Comparison of ENCODE assay signal across 9 cellular contexts in genomic region chr1:150233359-150234308, GRCh38. TPM values are rescaled to one million over a fixed set of nuclear protein-coding genes. Genes with fewer than 3 reads are reported as not detected.
DNase-seq lines count a peak whose midpoint lies in the region; ATAC-seq and TF ChIP-seq lines count a peak whose summit lies in the region.
"Had no signal": no experiment of that assay in that cellular context is flagged by ENCODE, and none has a peak within 500 bp of the region (broad histone marks: within the 10 kb centered on the region; RNA-seq: fewer than 3 reads in every experiment).

No MANE protein-coding gene starts in this region.

- H3K4me2 ChIP-seq in SK-N-SH, result peak overlapping the region; percentile 92

- H2AFZ ChIP-seq in SK-N-SH (ENCODE audit: low read depth), result peak overlapping the region; percentile 33

- DNase-seq in SK-N-SH, result no peak
- DNase-seq in Panc1 (ENCODE audit: low read depth, low spot score), result peak; percentile 25
- DNase-seq in cardiac fibroblast (ENCODE audit: low read depth in 2 of 2), result peak; percentile 43 to 51
- DNase-seq in H4 (ENCODE audit: low spot score), result no peak

- peak overlapping the region; percentile 69 to 78 for H3K4me3 ChIP-seq in SK-N-SH (ENCODE audit: low read depth in 2 of 2, low read length in 1 of 2)
- peak overlapping the region; percentile 78 to 90 for H3K4me3 ChIP-seq in Panc1 (ENCODE audit: low read depth in 2 of 2, low read length in 2 of 2)
- peak overlapping the region; percentile 84 to 86 for H3K4me3 ChIP-seq in cardiac fibroblast (replicated peaks in 1 of 2; ENCODE audit: low read depth in 2 of 2, low read length in 2 of 2)
- H3K4me3 ChIP-seq in mononuclear cell (ENCODE audit: low read length), result peak overlapping the region; percentile 97
- H3K4me3 ChIP-seq in thymus (ENCODE audit: low read length), result peak overlapping the region; percentile 94

- H3K27me3 ChIP-seq in SK-N-SH (ENCODE audit: insufficient read depth) (no peaks in the 10 kb centered on the region), Panc1 (ENCODE audit: control insufficient read depth, insufficient read depth, low read length) (no peaks in the 10 kb centered on the region), mononuclear cell (ENCODE audit: insufficient read depth, low read length) (no peaks in the 10 kb centered on the region), thymus (ENCODE audit: control insufficient read depth, insufficient read depth) (no peaks in the 10 kb centered on the region)

- CTCF ChIA-PET in SK-N-SH (lab: Yijun Ruan, JAX), result interaction anchor here (0.9 to 2.4 kb wide), 4 partner anchors 13 to 22 kb away, joined by 3 to 8 read pairs (median 3); no protein-coding TSS in a partner anchor
- CTCF ChIA-PET in Panc1 (lab: Charles Lee), result no interaction called here

- 25% methylated on average over 15 of the region's 15 CpGs for WGBS in SK-N-SH (ENCODE audit: low lambda C conversion rate)
- 33% methylated on average over 15 of the region's 15 CpGs for WGBS in thymus

- no peaks in the 10 kb centered on the region for H4K20me1 ChIP-seq in SK-N-SH (ENCODE audit: insufficient read depth)

- TF ChIP-seq CTCF in SK-N-SH (IDR thresholded peaks at IDR 0.05) (no peak), Panc1 (IDR thresholded peaks at IDR 0.05) (no peak), cardiac fibroblast (IDR thresholded peaks at IDR 0.05; ENCODE audit: low read depth, low read length) (no peak)

- in situ Hi-C loops in Panc1 (cut with HindIII; ENCODE audit: low pct_unique_long_range_greater_than_20kb, low sequenced_read_pairs), result no loop called here

- H3K4me1 ChIP-seq in SK-N-SH (ENCODE audit: control insufficient read depth in 1 of 2, insufficient read depth in 2 of 2, low read depth in 1 of 2, low read length in 1 of 2), result peaks cover 0 to 5% of the 10 kb centered on the region in 2 experiments; a peak in 2 of 4 replicates
- peaks cover 17% of the 10 kb centered on the region for H3K4me1 ChIP-seq in Panc1 (ENCODE audit: control insufficient read depth, insufficient read depth, low read length)
- H3K4me1 ChIP-seq in mononuclear cell (ENCODE audit: insufficient read depth, low read length), result peaks cover 25% of the 10 kb centered on the region
- peaks cover 6% of the 10 kb centered on the region for H3K4me1 ChIP-seq in thymus (ENCODE audit: control insufficient read depth, insufficient read depth, low read length)

- H3K36me3 ChIP-seq in SK-N-SH (replicated peaks in 1 of 2; ENCODE audit: control insufficient read depth in 1 of 2, insufficient read depth in 2 of 2, low read length in 1 of 2) (peaks cover 4 to 23% of the 10 kb centered on the region in 2 experiments), Panc1 (ENCODE audit: control insufficient read depth, insufficient read depth, low read length) (peaks cover 10% of the 10 kb centered on the region; the same call in 1 of the 2 replicates), thymus (ENCODE audit: control insufficient read depth, insufficient read depth) (peaks cover 4% of the 10 kb centered on the region)

- no peaks in the 10 kb centered on the region for H3K9me2 ChIP-seq in SK-N-SH

- peaks cover 26% of the 10 kb centered on the region for H3F3A ChIP-seq in SK-N-SH (replicated peaks; ENCODE audit: insufficient read depth)

- peaks cover 68% of the 10 kb centered on the region for H3K79me2 ChIP-seq in SK-N-SH (ENCODE audit: insufficient read depth)

- no TSS peak for BruUV-seq in Panc1 (replicated peaks; lab: Mats Ljungman, UMichigan)

- no peak for ATAC-seq in SK-N-SH treated with all-trans-retinoic acid at 6 μM for 48 hours
- no peak for ATAC-seq in Panc1
- ATAC-seq in HG02970 (IDR thresholded peaks at IDR 0.05; ENCODE audit: low FRiP score, unreplicated experiment), result no peak

- H3K9me3 ChIP-seq in SK-N-SH (no peaks in the 10 kb centered on the region), Panc1 (ENCODE audit: control insufficient read depth, insufficient read depth, low read depth, low read length) (no peaks in the 10 kb centered on the region), mononuclear cell (ENCODE audit: low read depth, low read length) (no peaks in the 10 kb centered on the region), thymus (ENCODE audit: control insufficient read depth) (no peaks in the 10 kb centered on the region)

- H3K9ac ChIP-seq in SK-N-SH, result peak overlapping the region; percentile 88

- intact Hi-C loops in Panc1 (cut with micrococcal nuclease; ENCODE audit: unreplicated experiment), result no loop called here

- TF ChIP-seq RAD21 in SK-N-SH (IDR thresholded peaks at IDR 0.05; ENCODE audit: low read length), result no peak

- POLR2A ChIA-PET in SK-N-SH (lab: Yijun Ruan, JAX), result interaction anchor here (0.7 kb wide), 2 partner anchors 18 to 346 kb away, joined by 3 to 4 read pairs; no protein-coding TSS in a partner anchor
- POLR2A ChIA-PET in Panc1 (lab: Charles Lee), result interaction anchor here (0.6 kb wide), 1 partner anchor 40 kb away, joined by 4 read pairs; no protein-coding TSS in a partner anchor

- TF ChIP-seq EP300 in SK-N-SH (IDR thresholded peaks at IDR 0.05; ENCODE audit: borderline replicate concordance in 1 of 2, low read depth in 1 of 2, low read length in 1 of 2), result no peak

- H3K27ac ChIP-seq in SK-N-SH (ENCODE audit: low read depth in 2 of 2, low read length in 1 of 2) (peak overlapping the region; percentile 81 to 91; a peak in 3 of 4 replicates), Panc1 (ENCODE audit: low read length) (peak overlapping the region; percentile 92), thymus (ENCODE audit: low read depth) (peak overlapping the region; percentile 98)

TF ChIP-seq in SK-N-SH, 30 proteins besides CTCF, POLR2A, EP300 and RAD21 (continues in another document):
- TF ChIP-seq ELF1 (IDR thresholded peaks at IDR 0.05) (no peak), ZBTB33 (IDR thresholded peaks at IDR 0.05; ENCODE audit: borderline replicate concordance, low read depth) (no peak)

TF ChIP-seq in SK-N-SH treated with all-trans-retinoic acid at 6 μM for 48 hours, 23 proteins besides CTCF, POLR2A, EP300 and RAD21 (continues in another document):
- no peak for TF ChIP-seq ZFP30 (CRISPR knock-in tag; IDR thresholded peaks at IDR 0.05)
- no peak for TF ChIP-seq POU6F1 (CRISPR knock-in tag; IDR thresholded peaks at IDR 0.05; ENCODE audit: borderline replicate concordance, low read depth)

RNA-seq across cellular contexts. Expression of gene ANP32E, which starts 2.3 kb away (rescaled TPM):
- polyA plus RNA-seq in SK-N-SH (2012; rRNA removed) (8.2 and 8.7 TPM in 2 replicates), thymus (44.5 TPM)
- 15.8 and 22.2 TPM in 2 replicates for polyA plus RNA-seq in SK-N-SH (2012; cell fraction: cytosol; rRNA removed)
- polyA plus RNA-seq in SK-N-SH (2012; cell fraction: nucleus; rRNA removed), result 0.87 and 2.7 TPM in 2 replicates
- total RNA-seq in Panc1 (2021; ENCODE audit: unreplicated experiment) (66.2 TPM), mononuclear cell (38.8 TPM)
- polyA plus RNA-seq in Panc1 (2012; ENCODE audit: insufficient read length), result 56.6 TPM
- 29.4 and 52.6 TPM in 2 replicates for total RNA-seq in H4 (2014; rRNA removed; shearing (Covaris generic))

RNA-seq across cellular contexts. Expression of gene CA14, which starts 23.9 kb away (rescaled TPM):
- polyA plus RNA-seq in SK-N-SH (2012; rRNA removed) (0.08 and 0.16 TPM in 2 replicates), thymus (0.14 TPM)
- polyA plus RNA-seq in SK-N-SH (2012; cell fraction: cytosol; rRNA removed), result 0.10 and 0.13 TPM in 2 replicates
- 0.07 and 0.15 TPM in 2 replicates for polyA plus RNA-seq in SK-N-SH (2012; cell fraction: nucleus; rRNA removed)
- total RNA-seq in Panc1 (2021; ENCODE audit: unreplicated experiment) (not detected), mononuclear cell (not detected)
- 0.17 TPM for polyA plus RNA-seq in Panc1 (2012; ENCODE audit: insufficient read length)
- total RNA-seq in H4 (2014; rRNA removed; shearing (Covaris generic)), result not detected in 2 replicates
- total RNA-seq: Daoy had no signal

RNA-seq across cellular contexts. Expression of gene APH1A, which starts 35.2 kb away (rescaled TPM):
- polyA plus RNA-seq in SK-N-SH (2012; rRNA removed) (175 and 232 TPM in 2 replicates), thymus (102 TPM)
- polyA plus RNA-seq in SK-N-SH (2012; cell fraction: cytosol; rRNA removed), result 141 and 194 TPM in 2 replicates
- 83.8 and 134 TPM in 2 replicates for polyA plus RNA-seq in SK-N-SH (2012; cell fraction: nucleus; rRNA removed)
- total RNA-seq in Panc1 (2021; ENCODE audit: unreplicated experiment) (146 TPM), mononuclear cell (122 TPM)
- 147 TPM for polyA plus RNA-seq in Panc1 (2012; ENCODE audit: insufficient read length)
- 129 and 140 TPM in 2 replicates for total RNA-seq in H4 (2014; rRNA removed; shearing (Covaris generic))

RNA-seq across cellular contexts. Expression of gene C1orf54, which starts 39.0 kb away (rescaled TPM):
- 18.0 and 25.7 TPM in 2 replicates for polyA plus RNA-seq in SK-N-SH (2012; rRNA removed)
- polyA plus RNA-seq in SK-N-SH (2012; cell fraction: cytosol; rRNA removed), result 25.4 and 34.1 TPM in 2 replicates
- 5.4 and 9.7 TPM in 2 replicates for polyA plus RNA-seq in SK-N-SH (2012; cell fraction: nucleus; rRNA removed)
- 0.39 TPM for total RNA-seq in Panc1 (2021; ENCODE audit: unreplicated experiment)
- 1.1 TPM for polyA plus RNA-seq in Panc1 (2012; ENCODE audit: insufficient read length)
- total RNA-seq in mononuclear cell, result 13.9 TPM
- polyA plus RNA-seq in thymus, result 65.6 TPM
- total RNA-seq in H4 (2014; rRNA removed; shearing (Covaris generic)), result 4.4 and 6.7 TPM in 2 replicates

RNA-seq across cellular contexts. Expression of gene CIART, which starts 48.7 kb away (rescaled TPM):
- 3.2 and 4.4 TPM in 2 replicates for polyA plus RNA-seq in SK-N-SH (2012; rRNA removed)
- polyA plus RNA-seq in SK-N-SH (2012; cell fraction: cytosol; rRNA removed), result 1.6 and 2.3 TPM in 2 replicates
- 6.7 and 7.9 TPM in 2 replicates for polyA plus RNA-seq in SK-N-SH (2012; cell fraction: nucleus; rRNA removed)
- 3.4 TPM for total RNA-seq in Panc1 (2021; ENCODE audit: unreplicated experiment)
- polyA plus RNA-seq in Panc1 (2012; ENCODE audit: insufficient read length), result 4.9 TPM
- 1.2 TPM for total RNA-seq in mononuclear cell
- 3.1 TPM for polyA plus RNA-seq in thymus
- 8.6 and 15.6 TPM in 2 replicates for total RNA-seq in H4 (2014; rRNA removed; shearing (Covaris generic))
- total RNA-seq: Daoy had no signal

Comparison
In these comparisons a context has a peak if more than half of its experiments do, and no peak if none do; other contexts are left out.
1. DNase-seq: peak in Panc1 (single experiment) and cardiac fibroblast (2 of 2); none in SK-N-SH (single experiment) and H4 (single experiment).
2. Peak in every context shown above with its lines, with median percentiles within 50 percentile points of each other: H3K27ac ChIP-seq and H3K4me3 ChIP-seq.